In the genomic region with DNA sequence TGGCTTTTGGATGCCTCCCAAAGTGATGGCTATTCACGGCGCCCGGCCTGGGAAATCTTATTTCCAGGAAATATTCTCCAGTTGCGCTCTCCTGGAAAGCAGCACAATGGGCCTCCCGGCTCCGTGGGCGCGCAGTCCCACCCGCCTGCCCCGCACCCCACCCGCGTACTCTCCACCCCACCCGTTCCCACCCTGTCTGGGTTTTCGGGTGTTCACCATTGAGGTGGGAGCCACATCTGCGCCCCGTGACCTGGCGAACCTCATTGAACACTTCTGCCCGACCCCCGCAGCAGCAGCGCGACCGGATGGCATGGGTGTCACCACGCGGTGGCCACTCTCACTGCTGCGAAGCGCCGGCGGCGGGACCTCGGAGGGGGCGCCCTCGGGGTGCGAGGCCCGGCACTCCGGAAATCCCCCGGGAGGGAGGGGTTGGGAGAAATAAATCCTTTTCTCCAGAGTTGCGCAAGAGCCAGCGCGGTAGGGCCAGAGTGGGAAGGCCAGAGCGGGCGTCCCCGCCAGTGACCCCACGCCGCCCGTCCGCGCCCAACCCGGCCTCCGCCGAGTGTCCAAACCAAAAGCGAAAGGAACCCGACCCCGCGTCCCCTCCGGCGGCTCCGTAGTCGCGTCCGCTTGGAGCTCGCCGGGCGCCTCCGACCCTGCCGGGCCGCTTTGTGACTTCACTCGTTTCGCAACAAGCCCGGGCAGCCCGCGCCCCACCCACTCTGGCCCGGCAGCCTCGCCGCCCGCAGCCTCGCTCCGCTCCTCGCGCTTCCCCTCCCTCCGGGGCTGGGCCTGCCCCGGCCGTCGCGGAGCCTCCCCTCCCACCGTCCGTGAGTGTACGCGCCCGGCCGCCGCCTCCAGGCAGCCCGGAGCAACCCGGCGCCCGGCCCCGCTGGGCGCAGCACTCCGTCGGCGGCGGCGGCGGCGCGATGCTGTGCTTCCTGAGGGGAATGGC, we compare ENCODE assay signal across 1 cellular context.
TF ChIP-seq lines count a peak whose summit lies in the region.

Gene DRAM1 (plus strand): TSS at position 720 of the 955 bp plus-strand sequence. CDS start 210 bp downstream, at position 930.

TF ChIP-seq in HepG2, 621 proteins besides CTCF, POLR2A, EP300 and RAD21 (continued from another document and continues in another):
- TF ChIP-seq CEBPZ (IDR thresholded peaks at IDR 0.05; ENCODE audit: low read length) (no peak), LCORL (IDR thresholded peaks at IDR 0.05) (no peak), LCORL (CRISPR knock-in tag; IDR thresholded peaks at IDR 0.05) (peak; percentile 82), ZNF160 (CRISPR knock-in tag; IDR thresholded peaks at IDR 0.05) (peak; percentile 87), PRMT3 (CRISPR knock-in tag; IDR thresholded peaks at IDR 0.05; ENCODE audit: borderline replicate concordance, low read depth) (0 out of 2 replicates have a peak, but pooled peaks have one; percentile 40), KLF11 (CRISPR knock-in tag; IDR thresholded peaks at IDR 0.05) (0 out of 2 replicates have a peak, but pooled peaks have one; percentile 52), HMG20B (CRISPR knock-in tag; conservative IDR thresholded peaks at IDR 0.05) (peak; percentile 55; the same call in 1 of the 2 replicates), HNRNPL (IDR thresholded peaks at IDR 0.05; ENCODE audit: low read depth, low read length) (peak; percentile 83), TP53 (CRISPR knock-in tag; conservative IDR thresholded peaks at IDR 0.05) (peak; percentile 67; the same call in 1 of the 2 replicates), CHD2 (IDR thresholded peaks at IDR 0.05; ENCODE audit: low read depth, low read length) (no peak), EZH2 (conservative IDR thresholded peaks at IDR 0.05; ENCODE audit: low read depth, low read length) (no peak), DMAP1 (CRISPR knock-in tag; IDR thresholded peaks at IDR 0.05) (peak; percentile 87; the same call in 1 of the 2 replicates), ZNF138 (CRISPR knock-in tag; IDR thresholded peaks at IDR 0.05; ENCODE audit: low read depth) (peak; percentile 47; the same call in 1 of the 2 replicates), HIVEP1 (CRISPR knock-in tag; IDR thresholded peaks at IDR 0.05) (peak; percentile 97), ATAD3A (CRISPR knock-in tag; IDR thresholded peaks at IDR 0.05) (no peak), ZNF564 (CRISPR knock-in tag; IDR thresholded peaks at IDR 0.05) (peak; percentile 43; the same call in 1 of the 2 replicates), GMEB1 (CRISPR knock-in tag; IDR thresholded peaks at IDR 0.05; ENCODE audit: borderline replicate concordance) (peak; percentile 57), MBNL3 (CRISPR knock-in tag; conservative IDR thresholded peaks at IDR 0.05) (no peak), PITX1 (CRISPR knock-in tag; IDR thresholded peaks at IDR 0.05) (peak; percentile 91), ZNF44 (CRISPR knock-in tag; IDR thresholded peaks at IDR 0.05) (no peak), PREB (CRISPR knock-in tag; IDR thresholded peaks at IDR 0.05) (no peak), MLX (CRISPR knock-in tag; IDR thresholded peaks at IDR 0.05) (no peak), ZNF891 (CRISPR knock-in tag; IDR thresholded peaks at IDR 0.05) (no peak; the same call in 1 of the 2 replicates), CREM (IDR thresholded peaks at IDR 0.05) (no peak), CREM (CRISPR knock-in tag; IDR thresholded peaks at IDR 0.05) (no peak), ZNF501 (CRISPR knock-in tag; IDR thresholded peaks at IDR 0.05) (peak; percentile 90), ZMYM3 (CRISPR knock-in tag; IDR thresholded peaks at IDR 0.05) (peak; percentile 72; the same call in 1 of the 2 replicates), ZNF784 (CRISPR knock-in tag; IDR thresholded peaks at IDR 0.05; ENCODE audit: borderline replicate concordance) (peak; percentile 22; the same call in 1 of the 2 replicates), REST (IDR thresholded peaks at IDR 0.05; ENCODE audit: borderline replicate concordance in 1 of 2, low read depth in 1 of 2, low read length in 2 of 2) (peak in 1 of 2 experiments; percentile 37; a peak in 1 of 4 replicates), HMG20A (CRISPR knock-in tag; IDR thresholded peaks at IDR 0.05; ENCODE audit: borderline replicate concordance) (no peak; the same call in 1 of the 2 replicates), HOXA3 (CRISPR knock-in tag; IDR thresholded peaks at IDR 0.05) (peak; percentile 73), NRL (CRISPR knock-in tag; IDR thresholded peaks at IDR 0.05; ENCODE audit: borderline replicate concordance) (0 out of 2 replicates have a peak, but pooled peaks have one; percentile 71), IRX3 (CRISPR knock-in tag; IDR thresholded peaks at IDR 0.05; ENCODE audit: borderline replicate concordance, low read depth) (peak; percentile 93; the same call in 1 of the 2 replicates), KDM1A (CRISPR knock-in tag; IDR thresholded peaks at IDR 0.05) (no peak), ARHGAP35 (CRISPR knock-in tag; IDR thresholded peaks at IDR 0.05; ENCODE audit: borderline replicate concordance) (peak; percentile 71; the same call in 1 of the 2 replicates), NR2F1 (CRISPR knock-in tag; IDR thresholded peaks at IDR 0.05) (peak in 1 of 2 experiments; percentile 48; a peak in 1 of 4 replicates), MXD4 (CRISPR knock-in tag; IDR thresholded peaks at IDR 0.05) (peak; percentile 65; the same call in 1 of the 2 replicates)
- TF ChIP-seq, protein P1, sequence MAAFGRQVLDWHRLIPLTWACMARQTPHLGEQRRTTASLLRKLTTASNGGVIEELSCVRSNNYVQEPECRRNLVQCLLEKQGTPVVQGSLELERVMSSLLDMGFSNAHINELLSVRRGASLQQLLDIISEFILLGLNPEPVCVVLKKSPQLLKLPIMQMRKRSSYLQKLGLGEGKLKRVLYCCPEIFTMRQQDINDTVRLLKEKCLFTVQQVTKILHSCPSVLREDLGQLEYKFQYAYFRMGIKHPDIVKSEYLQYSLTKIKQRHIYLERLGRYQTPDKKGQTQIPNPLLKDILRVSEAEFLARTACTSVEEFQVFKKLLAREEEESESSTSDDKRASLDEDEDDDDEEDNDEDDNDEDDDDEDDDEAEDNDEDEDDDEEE (CRISPR knock-in tag; IDR thresholded peaks at IDR 0.05), result peak; percentile 25; the same call in 1 of the 2 replicates
- TF ChIP-seq, protein P2, sequence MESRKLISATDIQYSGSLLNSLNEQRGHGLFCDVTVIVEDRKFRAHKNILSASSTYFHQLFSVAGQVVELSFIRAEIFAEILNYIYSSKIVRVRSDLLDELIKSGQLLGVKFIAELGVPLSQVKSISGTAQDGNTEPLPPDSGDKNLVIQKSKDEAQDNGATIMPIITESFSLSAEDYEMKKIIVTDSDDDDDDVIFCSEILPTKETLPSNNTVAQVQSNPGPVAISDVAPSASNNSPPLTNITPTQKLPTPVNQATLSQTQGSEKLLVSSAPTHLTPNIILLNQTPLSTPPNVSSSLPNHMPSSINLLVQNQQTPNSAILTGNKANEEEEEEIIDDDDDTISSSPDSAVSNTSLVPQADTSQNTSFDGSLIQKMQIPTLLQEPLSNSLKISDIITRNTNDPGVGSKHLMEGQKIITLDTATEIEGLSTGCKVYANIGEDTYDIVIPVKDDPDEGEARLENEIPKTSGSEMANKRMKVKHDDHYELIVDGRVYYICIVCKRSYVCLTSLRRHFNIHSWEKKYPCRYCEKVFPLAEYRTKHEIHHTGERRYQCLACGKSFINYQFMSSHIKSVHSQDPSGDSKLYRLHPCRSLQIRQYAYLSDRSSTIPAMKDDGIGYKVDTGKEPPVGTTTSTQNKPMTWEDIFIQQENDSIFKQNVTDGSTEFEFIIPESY (CRISPR knock-in tag; IDR thresholded peaks at IDR 0.05), result 0 out of 2 replicates have a peak, but pooled peaks have one; percentile 5
